In genomic region chr7:107173691-107174406, GRCh38 we compare ENCODE assay signal across 9 cellular contexts. TPM values are rescaled to one million over a fixed set of nuclear protein-coding genes. Genes with fewer than 3 reads are reported as not detected.
DNase-seq lines count a peak whose midpoint lies in the region; ATAC-seq, FAIRE-seq and TF ChIP-seq lines count a peak whose summit lies in the region.
"Had no signal": no experiment of that assay in that cellular context is flagged by ENCODE, and none has a peak within 500 bp of the region (broad histone marks: within the 10 kb centered on the region; RNA-seq: fewer than 3 reads in every experiment).

No MANE protein-coding gene starts in this region.

- H3K27ac ChIP-seq in HUES64 (ENCODE audit: low read depth, low read length) (peak overlapping the region; percentile 80), muscle layer of duodenum (ENCODE audit: low read length) (peak overlapping the region; percentile 34), colonic mucosa (no peak overlapping the region), WERI-Rb-1 (no peak overlapping the region)

- H3K36me3 ChIP-seq in HUES64 (ENCODE audit: insufficient read depth, low read length), result no peaks in the 10 kb centered on the region
- peaks cover 0 to 13% of the 10 kb centered on the region in 2 donors for H3K36me3 ChIP-seq in muscle layer of duodenum (ENCODE audit: control insufficient read depth in 1 of 2, insufficient read depth in 2 of 2, low read length in 2 of 2)
- no peaks in the 10 kb centered on the region for H3K36me3 ChIP-seq in colonic mucosa
- no peaks in the 10 kb centered on the region for H3K36me3 ChIP-seq in WERI-Rb-1
- H3K36me3 ChIP-seq: right atrium auricular region had no signal

- ATAC-seq in GM21723 (IDR thresholded peaks at IDR 0.05; ENCODE audit: unreplicated experiment) (peak; percentile 59), GM19023 (IDR thresholded peaks at IDR 0.05; ENCODE audit: unreplicated experiment) (no peak)

- intact Hi-C loops in colonic mucosa (cut with DNase I), result no loop called here

- H3K4me3 ChIP-seq in HUES64 (ENCODE audit: low read length) (no peak overlapping the region), muscle layer of duodenum (ENCODE audit: low read depth in 1 of 2, low read length in 2 of 2) (peak overlapping the region in 1 of 2 donors; percentile 26), colonic mucosa (no peak overlapping the region), WERI-Rb-1 (ENCODE audit: low read depth, low read length) (no peak overlapping the region)
- H3K4me3 ChIP-seq: right atrium auricular region had no signal

- peaks cover 29% of the 10 kb centered on the region for H3K4me1 ChIP-seq in HUES64 (ENCODE audit: insufficient read depth, low read length)
- H3K4me1 ChIP-seq in muscle layer of duodenum (ENCODE audit: control insufficient read depth in 1 of 2, insufficient read depth in 2 of 2, low read length in 2 of 2), result peaks cover 11 to 54% of the 10 kb centered on the region in 2 donors
- H3K4me1 ChIP-seq in colonic mucosa, result no peaks in the 10 kb centered on the region

- peak overlapping the region; percentile 37; the same call in 1 of the 2 replicates for H3K9ac ChIP-seq in HUES64 (ENCODE audit: low read depth, low read length)
- no peak overlapping the region for H3K9ac ChIP-seq in colonic mucosa (ENCODE audit: low read depth in 2 of 2, low read length in 2 of 2)

- 77% methylated on average over 4 of the region's 4 CpGs for whole genome bisulfite sequencing in HUES64

- peak; percentile 76 for FAIRE-seq in GM18507 (lab: Jason Lieb, UNC)

- no peaks in the 10 kb centered on the region for H3K27me3 ChIP-seq in HUES64 (ENCODE audit: insufficient read depth, low read length)
- H3K27me3 ChIP-seq in muscle layer of duodenum (ENCODE audit: low read depth, low read length), result no peaks in the 10 kb centered on the region
- H3K27me3 ChIP-seq in colonic mucosa, result no peaks in the 10 kb centered on the region
- H3K27me3 ChIP-seq in WERI-Rb-1 (ENCODE audit: insufficient read depth, low read depth, severe bottlenecking), result no peaks in the 10 kb centered on the region
- H3K27me3 ChIP-seq: right atrium auricular region had no signal

- TF ChIP-seq CTCF in colonic mucosa (IDR thresholded peaks at IDR 0.05), result no peak
- TF ChIP-seq CTCF in WERI-Rb-1 (IDR thresholded peaks at IDR 0.05; ENCODE audit: low read depth, low read length), result no peak

- no peak for DNase-seq in GM18507 (ENCODE audit: extremely low spot score, insufficient read length, low read depth)
- DNase-seq in colonic mucosa, result no peak
- no peak for DNase-seq in activated CD8-positive, alpha-beta memory T cell treated with anti-CD3 and anti-CD28 coated beads, Interleukin-2, amount 50 U/mL, for 4 hours
- no peak for DNase-seq in WERI-Rb-1

- no peaks in the 10 kb centered on the region for H3K9me3 ChIP-seq in HUES64 (ENCODE audit: insufficient read depth, low read depth, low read length)
- H3K9me3 ChIP-seq in muscle layer of duodenum (ENCODE audit: control insufficient read depth in 1 of 2, low read length in 2 of 2), result no peaks in the 10 kb centered on the region
- no peaks in the 10 kb centered on the region for H3K9me3 ChIP-seq in colonic mucosa
- no peaks in the 10 kb centered on the region for H3K9me3 ChIP-seq in WERI-Rb-1 (ENCODE audit: severe bottlenecking)
- H3K9me3 ChIP-seq: right atrium auricular region had no signal

RNA-seq across cellular contexts. Expression of gene HBP1, which starts 5.0 kb away (rescaled TPM):
- polyA plus RNA-seq in HUES64 (2013, experiment 1 of 2), result 20.7 TPM
- polyA plus RNA-seq in HUES64 (2013, experiment 2 of 2), result 22.4 TPM
- total RNA-seq in colonic mucosa, result 10 to 100 TPM; 25.1 to 78.7 TPM

Comparison
In these comparisons a context has a peak if more than half of its experiments do, and no peak if none do; other contexts are left out.
1. H3K27ac ChIP-seq: peak in HUES64 (single experiment) and muscle layer of duodenum (single experiment); none in colonic mucosa (single experiment) and WERI-Rb-1 (single experiment).